Comparison of ENCODE assay signal across 12 cellular contexts in genomic region chr17:7782237-7782636, GRCh38. TPM values are rescaled to one million over a fixed set of nuclear protein-coding genes. Genes with fewer than 3 reads are reported as not detected.
DNase-seq lines count a peak whose midpoint lies in the region; ATAC-seq, FAIRE-seq and TF ChIP-seq lines count a peak whose summit lies in the region.
"Had no signal": no experiment of that assay in that cellular context is flagged by ENCODE, and none has a peak within 500 bp of the region (broad histone marks: within the 10 kb centered on the region; RNA-seq: fewer than 3 reads in every experiment).

No MANE protein-coding gene starts in this region.

- no peaks in the 10 kb centered on the region for H3K9me1 ChIP-seq in endothelial cell of umbilical vein (replicated peaks; ENCODE audit: control insufficient read depth, extremely low read depth, insufficient read depth, low read length)

- intact Hi-C loops in PC-9 (cut with micrococcal nuclease; ENCODE audit: unreplicated experiment) = loop anchor here (1.0 kb wide), 1 partner anchor 37 kb away; no protein-coding TSS in a partner anchor
- intact Hi-C loops in endothelial cell of umbilical vein (cut with micrococcal nuclease) = loop anchor here (1.0 kb wide), 1 partner anchor 39 kb away; no protein-coding TSS in a partner anchor
- intact Hi-C loops in psoas muscle (cut with DNase I) = no loop called here

- no peaks in the 10 kb centered on the region for H3K79me2 ChIP-seq in PC-9 (ENCODE audit: low read depth)
- no peaks in the 10 kb centered on the region for H3K79me2 ChIP-seq in endothelial cell of umbilical vein (ENCODE audit: control insufficient read depth, insufficient read depth, low read length)

- H3K9me3 ChIP-seq in PC-9 (ENCODE audit: insufficient read depth, low read depth) = no peaks in the 10 kb centered on the region
- H3K9me3 ChIP-seq in endothelial cell of umbilical vein (replicated peaks; ENCODE audit: control insufficient read depth, insufficient read depth, low read length) = no peaks in the 10 kb centered on the region
- H3K9me3 ChIP-seq in psoas muscle = no peaks in the 10 kb centered on the region

- TF ChIP-seq POLR2A in endothelial cell of umbilical vein (IDR thresholded peaks at IDR 0.05; ENCODE audit: low read depth, low read length) = no peak

- no peak overlapping the region for H3K9ac ChIP-seq in endothelial cell of umbilical vein (replicated peaks; ENCODE audit: extremely low read depth, insufficient read depth, low read length)

- H3K4me2 ChIP-seq in PC-9 = no peak overlapping the region
- no peak overlapping the region for H3K4me2 ChIP-seq in endothelial cell of umbilical vein (ENCODE audit: insufficient read depth, low read length)

- BruUV-seq in PC-9 (replicated peaks; lab: Mats Ljungman, UMichigan) (no TSS peak), endothelial cell of umbilical vein (replicated peaks; lab: Mats Ljungman, UMichigan) (no TSS peak)

- H4K20me1 ChIP-seq in PC-9 (ENCODE audit: insufficient read depth) = no peaks in the 10 kb centered on the region
- no peaks in the 10 kb centered on the region for H4K20me1 ChIP-seq in endothelial cell of umbilical vein (replicated peaks; ENCODE audit: control insufficient read depth, extremely low read depth, insufficient read depth, low read length)

- DNase-seq in PC-9 (peak in 1 of 2 experiments; percentile 42), endothelial cell of umbilical vein (ENCODE audit: low read depth, low spot score) (peak; percentile 16), renal cortical epithelial cell (ENCODE audit: low read depth) (peak; percentile 57), psoas muscle (no peak)
- DNase-seq in activated effector memory CD4-positive, alpha-beta T cell treated with anti-CD3 and anti-CD28 coated beads, Interleukin-2, amount 50 U/mL, for 16 hours = no peak
- DNase-seq: activated CD8-positive, alpha-beta memory T cell treated with anti-CD3 and anti-CD28 coated beads, Interleukin-2, amount 50 U/mL, for 4 hours; immature natural killer cell; naive B cell; NCI-H2081 treated with DMSO at 0.1 percent for 48 hours; T1000 had no signal

- ATAC-seq in psoas muscle (no peak), HG03378 (IDR thresholded peaks at IDR 0.05; ENCODE audit: unreplicated experiment) (no peak)

- 28 to 55% (median 36%) methylated on average over 2 of the region's 2 CpGs for WGBS in psoas muscle, 3 donors

- dilution Hi-C loops in endothelial cell of umbilical vein (cut with MboI; ENCODE audit: extremely low pct_ligation_motif_present, low sequenced_read_pairs) = no loop called here

- no peaks in the 10 kb centered on the region for H3K4me1 ChIP-seq in PC-9 (replicated peaks; ENCODE audit: insufficient read depth)
- no peaks in the 10 kb centered on the region for H3K4me1 ChIP-seq in endothelial cell of umbilical vein (ENCODE audit: control insufficient read depth, extremely low read depth, insufficient read depth, low read length)
- H3K4me1 ChIP-seq in psoas muscle = no peaks in the 10 kb centered on the region

- peaks cover 3% of the 10 kb centered on the region; the same call in 1 of the 2 replicates for H3F3A ChIP-seq in PC-9 (ENCODE audit: insufficient read depth, low read depth)

- no peak for FAIRE-seq in endothelial cell of umbilical vein (lab: Jason Lieb, UNC)

- no peaks in the 10 kb centered on the region for H3K27me3 ChIP-seq in PC-9 (ENCODE audit: insufficient read depth, low read depth)
- H3K27me3 ChIP-seq in endothelial cell of umbilical vein (ENCODE audit: control insufficient read depth in 2 of 2, insufficient read depth in 2 of 2, low read length in 2 of 2) = peaks cover 7 to 12% of the 10 kb centered on the region in 2 experiments
- H3K27me3 ChIP-seq in psoas muscle (ENCODE audit: insufficient read depth in 3 of 3, low read length in 2 of 3) = peaks cover 0 to 31% (median 3%) of the 10 kb centered on the region in 3 donors

- no peak overlapping the region for H3K27ac ChIP-seq in PC-9
- H3K27ac ChIP-seq in endothelial cell of umbilical vein (ENCODE audit: insufficient read depth, low read depth, low read length) = no peak overlapping the region
- no peak overlapping the region for H3K27ac ChIP-seq in psoas muscle

- no peaks in the 10 kb centered on the region for H3K9me2 ChIP-seq in PC-9 (ENCODE audit: insufficient read depth)

- H3K4me3 ChIP-seq in PC-9 = no peak overlapping the region
- H3K4me3 ChIP-seq in endothelial cell of umbilical vein (replicated peaks in 1 of 3; ENCODE audit: insufficient read depth in 1 of 3, low read depth in 1 of 3, low read length in 3 of 3) = no peak overlapping the region
- no peak overlapping the region for H3K4me3 ChIP-seq in psoas muscle

- POLR2A ChIA-PET in PC-9 (lab: Charles Lee; ENCODE audit: unreplicated experiment) = no interaction called here
- POLR2A ChIA-PET in endothelial cell of umbilical vein (lab: Charles Lee) = no interaction called here

- H2AFZ ChIP-seq in PC-9 = no peak overlapping the region
- no peak overlapping the region for H2AFZ ChIP-seq in endothelial cell of umbilical vein (ENCODE audit: low read depth, low read length)

- CTCF ChIA-PET in PC-9 (lab: Charles Lee) = interaction anchor here (0.5 to 1.1 kb wide), 4 partner anchors 33 to 77 kb away, joined by 3 to 16 read pairs (median 4); no protein-coding TSS in a partner anchor
- CTCF ChIA-PET in endothelial cell of umbilical vein (lab: Charles Lee) = interaction anchor here (0.6 to 8.1 kb wide), 23 partner anchors 8 to 336 kb away, joined by 3 to 236 read pairs (median 3); partner anchors contain the start of genes TP53 and WRAP53

- H3K36me3 ChIP-seq in PC-9 (ENCODE audit: low read depth) = no peaks in the 10 kb centered on the region
- no peaks in the 10 kb centered on the region for H3K36me3 ChIP-seq in endothelial cell of umbilical vein (ENCODE audit: control insufficient read depth in 2 of 2, extremely low read depth in 1 of 2, insufficient read depth in 2 of 2, low read length in 2 of 2)
- no peaks in the 10 kb centered on the region for H3K36me3 ChIP-seq in psoas muscle (ENCODE audit: insufficient read depth in 1 of 2, low read depth in 1 of 2)

- TF ChIP-seq CTCF in GM12873 (IDR thresholded peaks at IDR 0.05; ENCODE audit: insufficient read depth, low read depth, low read length, missing control alignments) (peak; percentile 3), PC-9 (conservative IDR thresholded peaks at IDR 0.05) (peak; percentile 56), endothelial cell of umbilical vein (IDR thresholded peaks at IDR 0.05; ENCODE audit: extremely low read depth in 1 of 2, insufficient read depth in 1 of 2, low read depth in 1 of 2, low read length in 2 of 2) (no peak), psoas muscle (IDR thresholded peaks at IDR 0.05) (no peak)

TF ChIP-seq in endothelial cell of umbilical vein, 7 proteins besides CTCF, POLR2A, EP300 and RAD21:
- no peak for TF ChIP-seq EZH2 (IDR thresholded peaks at IDR 0.05; ENCODE audit: borderline replicate concordance, low read depth, low read length, severe bottlenecking)
- no peak for TF ChIP-seq GATA2 (IDR thresholded peaks at IDR 0.05; ENCODE audit: insufficient read depth, insufficient read length, low read depth, low read length)
- TF ChIP-seq MAX (IDR thresholded peaks at IDR 0.05; ENCODE audit: insufficient read depth, insufficient read length) = no peak
- TF ChIP-seq JUN (IDR thresholded peaks at IDR 0.05; ENCODE audit: borderline replicate concordance, insufficient read depth, insufficient read length, low read depth) = no peak
- TF ChIP-seq FOS (IDR thresholded peaks at IDR 0.05; ENCODE audit: borderline replicate concordance, insufficient read depth, low read length) = no peak
- no peak for TF ChIP-seq MYC (IDR thresholded peaks at IDR 0.05; ENCODE audit: low read depth, low read length)
- no peak for TF ChIP-seq POLR2AphosphoS5 (IDR thresholded peaks at IDR 0.05; ENCODE audit: insufficient read depth, low read depth, low read length)

RNA-seq across cellular contexts. Expression of gene KDM6B, which starts 51.8 kb away (rescaled TPM):
- total RNA-seq in PC-9 (2021) (41.3 and 41.8 TPM in 2 replicates), endothelial cell of umbilical vein (17.8 and 19.2 TPM in 2 replicates), renal cortical epithelial cell (2.8 and 15.9 TPM in 2 replicates), psoas muscle (10 to 100 TPM; 11.8 to 26.0 (median 17.9) TPM)
- polyA plus RNA-seq in endothelial cell of umbilical vein (1.8 and 2.0 TPM in 2 replicates), psoas muscle (10 to 100 TPM in 1 of 3 donors, 1 to 10 TPM in 2; 2.8 to 16.6 (median 6.3) TPM)
- polyA plus RNA-seq in endothelial cell of umbilical vein (2011; cell fraction: cytosol; rRNA removed) = 1.2 and 1.7 TPM in 2 replicates
- polyA plus RNA-seq in endothelial cell of umbilical vein (2011; cell fraction: nucleus; rRNA removed) = 9.3 and 13.0 TPM in 2 replicates
- polyA plus RNA-seq in endothelial cell of umbilical vein (2012) = 6.6 and 13.4 TPM in 2 replicates
- polyA minus RNA-seq in endothelial cell of umbilical vein = 4.9 and 9.7 TPM in 2 replicates
- polyA minus RNA-seq in endothelial cell of umbilical vein (2011; cell fraction: cytosol; rRNA and poly(A)+ RNA removed) = 4.9 TPM
- polyA minus RNA-seq in endothelial cell of umbilical vein (2011; cell fraction: nucleus; rRNA and poly(A)+ RNA removed) = 22.5 and 24.4 TPM in 2 replicates

Comparison
In these comparisons a context has a peak if more than half of its experiments do, and no peak if none do; other contexts are left out.
1. CTCF ChIP-seq: peak in GM12873 (single experiment) and PC-9 (single experiment); none in endothelial cell of umbilical vein (0 of 2) and psoas muscle (single experiment).
2. DNase-seq: peak in endothelial cell of umbilical vein (single experiment) and renal cortical epithelial cell (single experiment); none in activated effector memory CD4-positive, alpha-beta T cell treated with anti-CD3 and anti-CD28 coated beads, Interleukin-2, amount 50 U/mL, for 16 hours (single experiment) and psoas muscle (0 of 2).
3. intact Hi-C loops: an anchor here in PC-9 (1.0 kb wide) and endothelial cell of umbilical vein (1.0 kb wide); none called in psoas muscle.